Comparison of ENCODE assay signal across 8 cellular contexts in genomic region chr3:72446406-72447058, GRCh38. TPM values are rescaled to one million over a fixed set of nuclear protein-coding genes. Genes with fewer than 3 reads are reported as not detected.
DNase-seq lines count a peak whose midpoint lies in the region; ATAC-seq, FAIRE-seq and TF ChIP-seq lines count a peak whose summit lies in the region.

TSS of gene RYBP (minus strand) at chr3:72446621.

- no peaks in the 10 kb centered on the region for H3K36me3 ChIP-seq in bronchial epithelial cell (ENCODE audit: control insufficient read depth, insufficient read depth, low read length)

- no peak for FAIRE-seq in bronchial epithelial cell (lab: Jason Lieb, UNC)

- CTCF ChIA-PET in AG04449 (lab: Yijun Ruan, JAX) = interaction anchor here (1.1 kb wide), 2 partner anchors 41 to 176 kb away, joined by 3 read pairs; no protein-coding TSS in a partner anchor

- DNase-seq in AG04449 (ENCODE audit: low read depth, low spot score) (no peak), SK-MEL-5 (ENCODE audit: low read depth, low spot score) (peak; percentile 40), bronchial epithelial cell (ENCODE audit: low read depth) (peak; percentile 43), left colon (no peak), UCSD-AML1 (lab: John Stamatoyannopoulos, UW; ENCODE audit: unreplicated experiment) (no peak)
- DNase-seq in stimulated activated CD8-positive, alpha-beta memory T cell treated with anti-CD3 and anti-CD28 coated beads, Interleukin-7, amount 100 ng/mL, for 1 hour (ENCODE audit: low read depth in 2 of 2) = peak; percentile 10 to 18

- H3K27me3 ChIP-seq in bronchial epithelial cell (ENCODE audit: control insufficient read depth, insufficient read depth, low read length) = peaks cover under 1% of the 10 kb centered on the region

- POLR2A ChIA-PET in AG04449 (lab: Yijun Ruan, JAX) = no interaction called here

- TF ChIP-seq CTCF in AG04449 (IDR thresholded peaks at IDR 0.05; ENCODE audit: insufficient read depth, low read length, missing control alignments) (no peak), bronchial epithelial cell (IDR thresholded peaks at IDR 0.05; ENCODE audit: insufficient read depth, low read length, severe bottlenecking) (no peak)

- in situ Hi-C loops in SK-MEL-5 (cut with HindIII; ENCODE audit: low pct_unique_long_range_greater_than_20kb, low sequenced_read_pairs) = no loop called here

- ATAC-seq in GM18867 (IDR thresholded peaks at IDR 0.05; ENCODE audit: unreplicated experiment) (peak; percentile 30), HG03097 (IDR thresholded peaks at IDR 0.05; ENCODE audit: low FRiP score, unreplicated experiment) (peak; percentile 27), left colon (peak; percentile 69)

- H3K4me3 ChIP-seq in AG04449 (ENCODE audit: low read depth, low read length) (peak within 1 kb of the TSS; percentile 78), bronchial epithelial cell (ENCODE audit: low read depth, low read length) (peak within 1 kb of the TSS; percentile 49)

- intact Hi-C loops in left colon (cut with DNase I, micrococcal nuclease) = no loop called here

RNA-seq across cellular contexts. Expression of gene RYBP, which starts in this region (rescaled TPM):
- 6.9 and 7.0 TPM in 2 replicates for total RNA-seq in SK-MEL-5 (2014; rRNA removed; shearing (Covaris generic))
- 5.5 and 8.0 TPM in 2 replicates for polyA plus RNA-seq in SK-MEL-5 (2015; cell fraction: cytosol; rRNA removed)
- polyA plus RNA-seq in SK-MEL-5 (2015; cell fraction: nucleus; rRNA removed) = 6.6 and 7.3 TPM in 2 replicates
- total RNA-seq in bronchial epithelial cell (6.1 TPM in 2 replicates), left colon (10 to 100 TPM; 14.4 to 19.1 TPM)

Comparison
In these comparisons a context has a peak if more than half of its experiments do, and no peak if none do; other contexts are left out.
1. DNase-seq: peak in SK-MEL-5 (single experiment), bronchial epithelial cell (single experiment) and stimulated activated CD8-positive, alpha-beta memory T cell treated with anti-CD3 and anti-CD28 coated beads, Interleukin-7, amount 100 ng/mL, for 1 hour (2 of 2); none in AG04449 (single experiment), left colon (0 of 2) and UCSD-AML1 (single experiment).
2. Peak in every context shown above with its lines, with median percentiles within 50 percentile points of each other: ATAC-seq.